Comparison of ENCODE assay signal across 22 cellular contexts in the genomic region with DNA sequence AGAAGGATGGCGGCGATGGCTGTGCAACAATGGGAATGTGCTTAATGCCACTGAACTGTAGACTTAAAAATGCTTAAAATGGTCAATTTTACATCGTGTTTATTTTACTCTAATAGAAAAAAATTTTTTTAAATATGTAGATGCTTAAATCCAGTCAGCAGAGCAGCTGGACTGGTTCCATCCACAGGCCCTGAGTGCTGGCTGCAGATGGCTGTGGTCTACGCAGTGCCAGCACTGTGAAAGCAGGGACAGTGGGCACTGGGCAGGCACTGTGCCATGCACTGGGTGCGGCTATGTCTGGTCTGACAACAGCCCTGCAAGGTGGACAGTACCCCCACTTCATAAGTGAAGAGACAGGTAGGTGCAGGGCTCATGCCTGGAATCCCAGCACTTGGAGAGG.
"Had no signal": no experiment of that assay in that cellular context is flagged by ENCODE, and none has a peak within 500 bp of the region (broad histone marks: within the 10 kb centered on the region; RNA-seq: fewer than 3 reads in every experiment).

No MANE protein-coding gene starts in this region.

- H3K27ac ChIP-seq: HL-60, KMS-11, RWPE1, SJCRH30 had no signal

- H3K9ac ChIP-seq: KMS-11 had no signal

- H3K9me3 ChIP-seq: SJCRH30 had no signal

- H3K27me3 ChIP-seq: SJCRH30 had no signal

- H3K36me3 Mint-ChIP-seq: IgD-negative memory B cell had no signal

- H3K4me1 ChIP-seq: SJCRH30 had no signal

- H3K4me3 ChIP-seq: K562, SJCRH30 had no signal

- ATAC-seq: K562, Panc1 had no signal

- FAIRE-seq: HTR-8/SVneo, K562 had no signal

- H3K9me3 Mint-ChIP-seq: IgD-negative memory B cell had no signal

- DNase-seq: Kasumi-1, MM.1S, NCI-H1092 treated with DMSO at 0.1 percent for 48 hours, NCI-H1436, NCI-H187, NCI-H2029, NCI-H2081 treated with DMSO at 0.1 percent for 48 hours, NCI-H2171, NCI-H446, NCI-H510A, NCI-H524 treated with DMSO at 0.1 percent for 48 hours, NCI-H69, NCI-H774, SHP77 treated with DMSO at 0.1 percent for 48 hours, SJCRH30 had no signal

- H3K27ac Mint-ChIP-seq: IgD-negative memory B cell had no signal
